ENCODE assay signal across 1 cellular context in genomic region chr1:226662704-226663326, GRCh38.
TF ChIP-seq lines count a peak whose summit lies in the region.

No MANE protein-coding gene starts in this region.

TF ChIP-seq in SK-N-SH, 30 proteins besides CTCF, POLR2A, EP300 and RAD21 (continued from another document):
- no peak for TF ChIP-seq GATA2 (CRISPR knock-in tag; IDR thresholded peaks at IDR 0.05)
- TF ChIP-seq, protein P1, sequence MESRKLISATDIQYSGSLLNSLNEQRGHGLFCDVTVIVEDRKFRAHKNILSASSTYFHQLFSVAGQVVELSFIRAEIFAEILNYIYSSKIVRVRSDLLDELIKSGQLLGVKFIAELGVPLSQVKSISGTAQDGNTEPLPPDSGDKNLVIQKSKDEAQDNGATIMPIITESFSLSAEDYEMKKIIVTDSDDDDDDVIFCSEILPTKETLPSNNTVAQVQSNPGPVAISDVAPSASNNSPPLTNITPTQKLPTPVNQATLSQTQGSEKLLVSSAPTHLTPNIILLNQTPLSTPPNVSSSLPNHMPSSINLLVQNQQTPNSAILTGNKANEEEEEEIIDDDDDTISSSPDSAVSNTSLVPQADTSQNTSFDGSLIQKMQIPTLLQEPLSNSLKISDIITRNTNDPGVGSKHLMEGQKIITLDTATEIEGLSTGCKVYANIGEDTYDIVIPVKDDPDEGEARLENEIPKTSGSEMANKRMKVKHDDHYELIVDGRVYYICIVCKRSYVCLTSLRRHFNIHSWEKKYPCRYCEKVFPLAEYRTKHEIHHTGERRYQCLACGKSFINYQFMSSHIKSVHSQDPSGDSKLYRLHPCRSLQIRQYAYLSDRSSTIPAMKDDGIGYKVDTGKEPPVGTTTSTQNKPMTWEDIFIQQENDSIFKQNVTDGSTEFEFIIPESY (IDR thresholded peaks at IDR 0.05; ENCODE audit: borderline replicate concordance, low read depth) = 0 out of 2 replicates have a peak, but pooled peaks have one; percentile 18
- TF ChIP-seq ELF1 (IDR thresholded peaks at IDR 0.05) = no peak
- no peak for TF ChIP-seq FOXJ3 (CRISPR knock-in tag; IDR thresholded peaks at IDR 0.05)
- peak; percentile 93 for TF ChIP-seq RCOR1 (IDR thresholded peaks at IDR 0.05; ENCODE audit: low read length)
- TF ChIP-seq GABPA (IDR thresholded peaks at IDR 0.05; ENCODE audit: low read depth) = no peak
- TF ChIP-seq RFX5 (IDR thresholded peaks at IDR 0.05; ENCODE audit: low read length) = no peak
- TF ChIP-seq, protein P2, sequence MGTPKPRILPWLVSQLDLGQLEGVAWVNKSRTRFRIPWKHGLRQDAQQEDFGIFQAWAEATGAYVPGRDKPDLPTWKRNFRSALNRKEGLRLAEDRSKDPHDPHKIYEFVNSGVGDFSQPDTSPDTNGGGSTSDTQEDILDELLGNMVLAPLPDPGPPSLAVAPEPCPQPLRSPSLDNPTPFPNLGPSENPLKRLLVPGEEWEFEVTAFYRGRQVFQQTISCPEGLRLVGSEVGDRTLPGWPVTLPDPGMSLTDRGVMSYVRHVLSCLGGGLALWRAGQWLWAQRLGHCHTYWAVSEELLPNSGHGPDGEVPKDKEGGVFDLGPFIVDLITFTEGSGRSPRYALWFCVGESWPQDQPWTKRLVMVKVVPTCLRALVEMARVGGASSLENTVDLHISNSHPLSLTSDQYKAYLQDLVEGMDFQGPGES (IDR thresholded peaks at IDR 0.05; ENCODE audit: low read depth, low read length) = no peak
- no peak for TF ChIP-seq USF2 (IDR thresholded peaks at IDR 0.05; ENCODE audit: borderline replicate concordance, low read depth, low read length)
- no peak for TF ChIP-seq RXRA (IDR thresholded peaks at IDR 0.05; ENCODE audit: borderline replicate concordance, low read depth)
- TF ChIP-seq, protein P3, sequence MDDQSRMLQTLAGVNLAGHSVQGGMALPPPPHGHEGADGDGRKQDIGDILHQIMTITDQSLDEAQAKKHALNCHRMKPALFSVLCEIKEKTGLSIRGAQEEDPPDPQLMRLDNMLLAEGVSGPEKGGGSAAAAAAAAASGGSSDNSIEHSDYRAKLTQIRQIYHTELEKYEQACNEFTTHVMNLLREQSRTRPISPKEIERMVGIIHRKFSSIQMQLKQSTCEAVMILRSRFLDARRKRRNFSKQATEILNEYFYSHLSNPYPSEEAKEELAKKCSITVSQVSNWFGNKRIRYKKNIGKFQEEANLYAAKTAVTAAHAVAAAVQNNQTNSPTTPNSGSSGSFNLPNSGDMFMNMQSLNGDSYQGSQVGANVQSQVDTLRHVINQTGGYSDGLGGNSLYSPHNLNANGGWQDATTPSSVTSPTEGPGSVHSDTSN (IDR thresholded peaks at IDR 0.05) = peak; percentile 63; the same call in 1 of the 2 replicates
- TF ChIP-seq FOSL2 (IDR thresholded peaks at IDR 0.05; ENCODE audit: borderline replicate concordance, low read depth) = peak; percentile 87
- peak; percentile 62; the same call in 1 of the 2 replicates for TF ChIP-seq JUND (IDR thresholded peaks at IDR 0.05)
